ENCODE assay signal across 19 cellular contexts in genomic region chr1:16183765-16184556, GRCh38. TPM values are rescaled to one million over a fixed set of nuclear protein-coding genes. Genes with fewer than 3 reads are reported as not detected.
A peak's percentile ranks its signal among the peaks of the same experiment; 100 is the strongest.
DNase-seq lines count a peak whose midpoint lies in the region; ATAC-seq and TF ChIP-seq lines count a peak whose summit lies in the region.
"Had no signal": no experiment of that assay in that cellular context is flagged by ENCODE, and none has a peak within 500 bp of the region (broad histone marks: within the 10 kb centered on the region; RNA-seq: fewer than 3 reads in every experiment).

No MANE protein-coding gene starts in this region.

- H3K27ac ChIP-seq in endodermal cell (ENCODE audit: low read depth, low read length) (no peak overlapping the region), upper lobe of left lung (peak overlapping the region in 3 of 4 donors; percentile 87 to 93 (median 91))
- H3K27ac ChIP-seq: 22Rv1, brain microvascular endothelial cell, WERI-Rb-1 had no signal

- H3K4me3 Mint-ChIP-seq in endodermal cell: no peak overlapping the region
- no peak overlapping the region for H3K4me3 Mint-ChIP-seq in nephron
- H3K4me3 Mint-ChIP-seq: activated CD4-positive, alpha-beta memory T cell treated with anti-CD3 and anti-CD28 coated beads, Interleukin-2, amount 10 ng/mL, durations not matched to agents 7 days and 5 days; activated naive CD8-positive, alpha-beta T cell; T-cell had no signal

- H3K27me3 ChIP-seq in endodermal cell (ENCODE audit: control insufficient read depth, insufficient read depth, low read length, poor library complexity, severe bottlenecking) (no peaks in the 10 kb centered on the region), upper lobe of left lung (no peaks in the 10 kb centered on the region)
- H3K27me3 ChIP-seq: brain microvascular endothelial cell had no signal

- TF ChIP-seq EP300 in upper lobe of left lung (IDR thresholded peaks at IDR 0.05): no peak

- H3K9ac ChIP-seq in endodermal cell (ENCODE audit: extremely low read depth, low read length, poor library complexity, severe bottlenecking): no peak overlapping the region

- no peak for TF ChIP-seq POLR2A in upper lobe of left lung (IDR thresholded peaks at IDR 0.05)

- peaks cover 8% of the 10 kb centered on the region for H3K4me1 Mint-ChIP-seq in endodermal cell
- peaks cover 23% of the 10 kb centered on the region for H3K4me1 Mint-ChIP-seq in nephron

- H3K27ac Mint-ChIP-seq in endodermal cell (peak overlapping the region; percentile 26), nephron (peak overlapping the region in 2 of 3 experiments; percentile 37 to 84)
- H3K27ac Mint-ChIP-seq: activated CD4-positive, alpha-beta memory T cell treated with anti-CD3 and anti-CD28 coated beads, Interleukin-2, amount 10 ng/mL, durations not matched to agents 7 days and 5 days; activated naive CD8-positive, alpha-beta T cell; T-cell had no signal

- H3K27me3 Mint-ChIP-seq in endodermal cell (ENCODE audit: insufficient read depth): peaks cover 3% of the 10 kb centered on the region
- peaks cover 3% of the 10 kb centered on the region for H3K27me3 Mint-ChIP-seq in nephron (ENCODE audit: low read depth)
- H3K27me3 Mint-ChIP-seq: activated naive CD8-positive, alpha-beta T cell had no signal

- DNase-seq in DMS53 (lab: John Stamatoyannopoulos, UW) (peak; percentile 28), DMS53 treated with DMSO at 0.1 percent for 48 hours (lab: John Stamatoyannopoulos, UW; ENCODE audit: unreplicated experiment) (no peak), endodermal cell (no peak), upper lobe of left lung (peak in 1 of 2 donors; percentile 77)
- DNase-seq in activated CD4-positive, alpha-beta T cell treated with anti-CD3 and anti-CD28 coated beads for 1 hour: no peak
- DNase-seq: activated CD4-positive, alpha-beta memory T cell treated with anti-CD3 and anti-CD28 coated beads, Interleukin-2, amount 10 ng/mL, durations not matched to agents 7 days and 5 days; activated T-cell treated with anti-CD3 and anti-CD28 coated beads, Interleukin-2, amount 50 U/mL, for 48 hours; C1 segment of cervical spinal cord; DND-41; foreskin melanocyte; T-cell; WERI-Rb-1 had no signal

- H3K9me3 ChIP-seq in endodermal cell (ENCODE audit: control insufficient read depth, low read length) (no peaks in the 10 kb centered on the region), upper lobe of left lung (no peaks in the 10 kb centered on the region)
- H3K9me3 ChIP-seq: tibial artery had no signal

- TF ChIP-seq CTCF in endodermal cell (conservative IDR thresholded peaks at IDR 0.05): no peak
- no peak for TF ChIP-seq CTCF in nephron (IDR thresholded peaks at IDR 0.05; ENCODE audit: unreplicated experiment in 3 of 3)
- no peak for TF ChIP-seq CTCF in upper lobe of left lung (IDR thresholded peaks at IDR 0.05)

- no peak overlapping the region for H3K4me3 ChIP-seq in endodermal cell (ENCODE audit: low read length)
- H3K4me3 ChIP-seq in upper lobe of left lung: no peak overlapping the region
- H3K4me3 ChIP-seq: tibial artery had no signal

- no peaks in the 10 kb centered on the region for H3K36me3 Mint-ChIP-seq in endodermal cell (ENCODE audit: low read depth)
- no peaks in the 10 kb centered on the region for H3K36me3 Mint-ChIP-seq in nephron (ENCODE audit: low read depth)
- H3K36me3 Mint-ChIP-seq: activated naive CD8-positive, alpha-beta T cell; T-cell had no signal

- H3K9me3 Mint-ChIP-seq in endodermal cell (no peaks in the 10 kb centered on the region), nephron (no peaks in the 10 kb centered on the region)
- H3K9me3 Mint-ChIP-seq: activated CD4-positive, alpha-beta memory T cell treated with anti-CD3 and anti-CD28 coated beads, Interleukin-2, amount 10 ng/mL, durations not matched to agents 7 days and 5 days; T-cell had no signal

- H3K4me1 ChIP-seq in endodermal cell (ENCODE audit: control insufficient read depth, insufficient read depth, low read length): peaks cover 5% of the 10 kb centered on the region
- H3K4me1 ChIP-seq in upper lobe of left lung: peaks cover 31 to 46% (median 34%) of the 10 kb centered on the region in 4 donors

- H3K36me3 ChIP-seq in endodermal cell (ENCODE audit: control insufficient read depth, insufficient read depth, low read length) (no peaks in the 10 kb centered on the region), upper lobe of left lung (no peaks in the 10 kb centered on the region)
- H3K36me3 ChIP-seq: brain microvascular endothelial cell, tibial artery, WERI-Rb-1 had no signal

- peak in 1 of 2 donors; percentile 0 for ATAC-seq in upper lobe of left lung (ENCODE audit: low FRiP score in 2 of 2)
- ATAC-seq in GM21390 (IDR thresholded peaks at IDR 0.05; ENCODE audit: unreplicated experiment): no peak
- no peak for ATAC-seq in HG03439 (IDR thresholded peaks at IDR 0.05; ENCODE audit: unreplicated experiment)
- ATAC-seq: T-cell had no signal

- 92 to 97% methylated on average over 16 to 19 of the region's 19 CpGs for WGBS in endodermal cell (ENCODE audit: insufficient coverage in 1 of 2, insufficient read length in 1 of 2), 2 experiments
- WGBS in upper lobe of left lung, 2 donors: 82 to 86% methylated on average over 16 to 19 of the region's 19 CpGs

RNA-seq across cellular contexts. Expression of gene EPHA2, which starts 28.1 kb away (rescaled TPM):
- total RNA-seq in endodermal cell (10 to 100 TPM; 56.5 to 64.3 TPM), upper lobe of left lung (10 to 100 TPM; 21.0 to 66.3 (median 38.7) TPM)
- polyA plus RNA-seq in endodermal cell (2013, experiment 1 of 2): 56.0 TPM
- 56.3 TPM for polyA plus RNA-seq in endodermal cell (2013, experiment 2 of 2)
- total RNA-seq: activated CD4-positive, alpha-beta memory T cell treated with anti-CD3 and anti-CD28 coated beads, Interleukin-2, amount 10 ng/mL, durations not matched to agents 7 days and 5 days had no signal

RNA-seq across cellular contexts. Expression of gene ARHGEF19, which starts 28.5 kb away (rescaled TPM):
- total RNA-seq in endodermal cell (10 to 100 TPM; 14.8 to 17.5 TPM), upper lobe of left lung (10 to 100 TPM in 4 of 6 donors, 1 to 10 TPM in 2; 3.5 to 70.2 (median 12.6) TPM)
- polyA plus RNA-seq in endodermal cell (2013, experiment 1 of 2): 10.2 TPM
- polyA plus RNA-seq in endodermal cell (2013, experiment 2 of 2): 10.8 TPM

RNA-seq across cellular contexts. Expression of gene CPLANE2, which starts 53.0 kb away (rescaled TPM):
- total RNA-seq in endodermal cell: 10 to 100 TPM in 1 of 2 donors, 1 to 10 TPM in 1; 9.6 to 10.3 TPM
- 7.5 TPM for polyA plus RNA-seq in endodermal cell (2013, experiment 1 of 2)
- 6.0 TPM for polyA plus RNA-seq in endodermal cell (2013, experiment 2 of 2)
- 10 to 100 TPM in 2 of 6 donors, 1 to 10 TPM in 4; 3.0 to 11.6 (median 8.0) TPM for total RNA-seq in upper lobe of left lung
